Comparison of ENCODE assay signal across 1 cellular context in the genomic region with DNA sequence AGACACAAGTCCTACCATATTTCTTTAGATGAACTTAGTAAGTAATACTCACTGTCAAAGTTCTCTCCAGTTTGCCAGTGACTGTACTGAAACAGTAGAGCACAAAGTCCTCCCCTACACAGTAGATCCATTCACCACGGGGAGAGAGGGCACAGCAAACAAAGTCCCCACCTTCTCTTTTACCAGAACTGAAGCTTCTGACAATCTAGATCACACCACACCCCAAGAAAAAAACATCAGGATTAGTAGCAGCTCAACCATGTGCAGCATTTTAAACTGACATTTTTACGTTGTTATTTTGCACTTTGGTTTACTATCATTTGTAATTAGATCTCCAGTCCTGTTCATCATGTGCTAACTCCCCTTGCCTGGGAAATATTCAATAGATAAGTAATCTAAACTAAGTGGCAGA.
TF ChIP-seq lines count a peak whose summit lies in the region.

No MANE protein-coding gene starts in this region.

TF ChIP-seq in HepG2, 621 proteins besides CTCF, POLR2A, EP300 and RAD21 (continued from another document and continues in another):
- TF ChIP-seq ZNF232 (CRISPR knock-in tag; IDR thresholded peaks at IDR 0.05; ENCODE audit: borderline replicate concordance) (no peak), HCFC1 (IDR thresholded peaks at IDR 0.05; ENCODE audit: low read depth, low read length) (no peak), HDAC6 (IDR thresholded peaks at IDR 0.05; ENCODE audit: low read depth, low read length) (no peak), ZNF263 (CRISPR knock-in tag; IDR thresholded peaks at IDR 0.05) (no peak), ATF1 (CRISPR knock-in tag; IDR thresholded peaks at IDR 0.05) (no peak), FOXA3 (CRISPR knock-in tag; IDR thresholded peaks at IDR 0.05) (peak; percentile 68), HNF4A (CRISPR knock-in tag; IDR thresholded peaks at IDR 0.05) (peak; percentile 92), MATR3 (CRISPR knock-in tag; IDR thresholded peaks at IDR 0.05) (no peak), SETDB1 (CRISPR knock-in tag; IDR thresholded peaks at IDR 0.05; ENCODE audit: borderline replicate concordance) (no peak), GLI4 (CRISPR knock-in tag; IDR thresholded peaks at IDR 0.05; ENCODE audit: borderline replicate concordance) (no peak), TCF12 (IDR thresholded peaks at IDR 0.05) (no peak), TCF12 (CRISPR knock-in tag; IDR thresholded peaks at IDR 0.05) (no peak), RXRB (CRISPR knock-in tag; IDR thresholded peaks at IDR 0.05; ENCODE audit: borderline replicate concordance) (peak; percentile 58; the same call in 1 of the 2 replicates), RELA (CRISPR knock-in tag; IDR thresholded peaks at IDR 0.05) (no peak), XRCC5 (optimal IDR thresholded peaks at IDR 0.05; ENCODE audit: low read length) (no peak), ZNF556 (CRISPR knock-in tag; IDR thresholded peaks at IDR 0.05; ENCODE audit: borderline replicate concordance) (no peak), SNAI1 (CRISPR knock-in tag; IDR thresholded peaks at IDR 0.05; ENCODE audit: borderline replicate concordance) (no peak), NR2C2 (CRISPR knock-in tag; IDR thresholded peaks at IDR 0.05; ENCODE audit: borderline replicate concordance) (no peak), ZNF10 (CRISPR knock-in tag; IDR thresholded peaks at IDR 0.05; ENCODE audit: borderline replicate concordance, low read depth) (no peak), ZNF841 (CRISPR knock-in tag; IDR thresholded peaks at IDR 0.05; ENCODE audit: borderline replicate concordance) (no peak), FOXK1 (CRISPR knock-in tag; IDR thresholded peaks at IDR 0.05; ENCODE audit: borderline replicate concordance, low read depth) (no peak), ZNF33B (CRISPR knock-in tag; IDR thresholded peaks at IDR 0.05) (no peak), SIN3A (IDR thresholded peaks at IDR 0.05; ENCODE audit: borderline replicate concordance, low read depth, low read length) (no peak), JUNB (CRISPR knock-in tag; IDR thresholded peaks at IDR 0.05; ENCODE audit: borderline replicate concordance) (no peak), ZNF720 (CRISPR knock-in tag; IDR thresholded peaks at IDR 0.05) (no peak), SAP130 (CRISPR knock-in tag; IDR thresholded peaks at IDR 0.05; ENCODE audit: low read depth) (peak; percentile 90), ZNF839 (CRISPR knock-in tag; IDR thresholded peaks at IDR 0.05; ENCODE audit: borderline replicate concordance) (no peak), TOPORS (CRISPR knock-in tag; IDR thresholded peaks at IDR 0.05) (no peak), STAT5B (CRISPR knock-in tag; IDR thresholded peaks at IDR 0.05) (no peak), LCORL (IDR thresholded peaks at IDR 0.05) (no peak), LCORL (CRISPR knock-in tag; IDR thresholded peaks at IDR 0.05) (no peak), ZNF292 (CRISPR knock-in tag; IDR thresholded peaks at IDR 0.05; ENCODE audit: borderline replicate concordance, low read depth) (0 out of 2 replicates have a peak, but pooled peaks have one; percentile 31), ZFYVE20 (CRISPR knock-in tag; IDR thresholded peaks at IDR 0.05; ENCODE audit: borderline replicate concordance, low read depth) (no peak), KAT8 (CRISPR knock-in tag; IDR thresholded peaks at IDR 0.05) (peak; percentile 35; the same call in 1 of the 2 replicates), ZNF121 (CRISPR knock-in tag; IDR thresholded peaks at IDR 0.05) (no peak), KDM3A (CRISPR knock-in tag; IDR thresholded peaks at IDR 0.05; ENCODE audit: low read depth) (no peak), TOE1 (CRISPR knock-in tag; IDR thresholded peaks at IDR 0.05) (0 out of 2 replicates have a peak, but pooled peaks have one; percentile 28), GATAD2A (CRISPR knock-in tag; IDR thresholded peaks at IDR 0.05) (peak; percentile 82), DNMT1 (CRISPR knock-in tag; IDR thresholded peaks at IDR 0.05) (no peak), MED1 (CRISPR knock-in tag; IDR thresholded peaks at IDR 0.05) (peak; percentile 62), RBAK (CRISPR knock-in tag; IDR thresholded peaks at IDR 0.05) (no peak), ZNF230 (CRISPR knock-in tag; IDR thresholded peaks at IDR 0.05) (no peak), NFE2L2 (IDR thresholded peaks at IDR 0.05; ENCODE audit: low read length) (no peak), ZNF678 (CRISPR knock-in tag; IDR thresholded peaks at IDR 0.05) (no peak), SIX1 (CRISPR knock-in tag; IDR thresholded peaks at IDR 0.05; ENCODE audit: borderline replicate concordance) (peak; percentile 33; the same call in 1 of the 2 replicates), ATM (IDR thresholded peaks at IDR 0.05; ENCODE audit: borderline replicate concordance) (no peak), NBN (conservative IDR thresholded peaks at IDR 0.05) (no peak), MZF1 (CRISPR knock-in tag; IDR thresholded peaks at IDR 0.05; ENCODE audit: borderline replicate concordance) (no peak)
- TF ChIP-seq, protein P1, sequence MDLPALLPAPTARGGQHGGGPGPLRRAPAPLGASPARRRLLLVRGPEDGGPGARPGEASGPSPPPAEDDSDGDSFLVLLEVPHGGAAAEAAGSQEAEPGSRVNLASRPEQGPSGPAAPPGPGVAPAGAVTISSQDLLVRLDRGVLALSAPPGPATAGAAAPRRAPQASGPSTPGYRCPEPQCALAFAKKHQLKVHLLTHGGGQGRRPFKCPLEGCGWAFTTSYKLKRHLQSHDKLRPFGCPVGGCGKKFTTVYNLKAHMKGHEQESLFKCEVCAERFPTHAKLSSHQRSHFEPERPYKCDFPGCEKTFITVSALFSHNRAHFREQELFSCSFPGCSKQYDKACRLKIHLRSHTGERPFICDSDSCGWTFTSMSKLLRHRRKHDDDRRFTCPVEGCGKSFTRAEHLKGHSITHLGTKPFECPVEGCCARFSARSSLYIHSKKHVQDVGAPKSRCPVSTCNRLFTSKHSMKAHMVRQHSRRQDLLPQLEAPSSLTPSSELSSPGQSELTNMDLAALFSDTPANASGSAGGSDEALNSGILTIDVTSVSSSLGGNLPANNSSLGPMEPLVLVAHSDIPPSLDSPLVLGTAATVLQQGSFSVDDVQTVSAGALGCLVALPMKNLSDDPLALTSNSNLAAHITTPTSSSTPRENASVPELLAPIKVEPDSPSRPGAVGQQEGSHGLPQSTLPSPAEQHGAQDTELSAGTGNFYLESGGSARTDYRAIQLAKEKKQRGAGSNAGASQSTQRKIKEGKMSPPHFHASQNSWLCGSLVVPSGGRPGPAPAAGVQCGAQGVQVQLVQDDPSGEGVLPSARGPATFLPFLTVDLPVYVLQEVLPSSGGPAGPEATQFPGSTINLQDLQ (CRISPR knock-in tag; IDR thresholded peaks at IDR 0.05): no peak
- TF ChIP-seq, protein P2, sequence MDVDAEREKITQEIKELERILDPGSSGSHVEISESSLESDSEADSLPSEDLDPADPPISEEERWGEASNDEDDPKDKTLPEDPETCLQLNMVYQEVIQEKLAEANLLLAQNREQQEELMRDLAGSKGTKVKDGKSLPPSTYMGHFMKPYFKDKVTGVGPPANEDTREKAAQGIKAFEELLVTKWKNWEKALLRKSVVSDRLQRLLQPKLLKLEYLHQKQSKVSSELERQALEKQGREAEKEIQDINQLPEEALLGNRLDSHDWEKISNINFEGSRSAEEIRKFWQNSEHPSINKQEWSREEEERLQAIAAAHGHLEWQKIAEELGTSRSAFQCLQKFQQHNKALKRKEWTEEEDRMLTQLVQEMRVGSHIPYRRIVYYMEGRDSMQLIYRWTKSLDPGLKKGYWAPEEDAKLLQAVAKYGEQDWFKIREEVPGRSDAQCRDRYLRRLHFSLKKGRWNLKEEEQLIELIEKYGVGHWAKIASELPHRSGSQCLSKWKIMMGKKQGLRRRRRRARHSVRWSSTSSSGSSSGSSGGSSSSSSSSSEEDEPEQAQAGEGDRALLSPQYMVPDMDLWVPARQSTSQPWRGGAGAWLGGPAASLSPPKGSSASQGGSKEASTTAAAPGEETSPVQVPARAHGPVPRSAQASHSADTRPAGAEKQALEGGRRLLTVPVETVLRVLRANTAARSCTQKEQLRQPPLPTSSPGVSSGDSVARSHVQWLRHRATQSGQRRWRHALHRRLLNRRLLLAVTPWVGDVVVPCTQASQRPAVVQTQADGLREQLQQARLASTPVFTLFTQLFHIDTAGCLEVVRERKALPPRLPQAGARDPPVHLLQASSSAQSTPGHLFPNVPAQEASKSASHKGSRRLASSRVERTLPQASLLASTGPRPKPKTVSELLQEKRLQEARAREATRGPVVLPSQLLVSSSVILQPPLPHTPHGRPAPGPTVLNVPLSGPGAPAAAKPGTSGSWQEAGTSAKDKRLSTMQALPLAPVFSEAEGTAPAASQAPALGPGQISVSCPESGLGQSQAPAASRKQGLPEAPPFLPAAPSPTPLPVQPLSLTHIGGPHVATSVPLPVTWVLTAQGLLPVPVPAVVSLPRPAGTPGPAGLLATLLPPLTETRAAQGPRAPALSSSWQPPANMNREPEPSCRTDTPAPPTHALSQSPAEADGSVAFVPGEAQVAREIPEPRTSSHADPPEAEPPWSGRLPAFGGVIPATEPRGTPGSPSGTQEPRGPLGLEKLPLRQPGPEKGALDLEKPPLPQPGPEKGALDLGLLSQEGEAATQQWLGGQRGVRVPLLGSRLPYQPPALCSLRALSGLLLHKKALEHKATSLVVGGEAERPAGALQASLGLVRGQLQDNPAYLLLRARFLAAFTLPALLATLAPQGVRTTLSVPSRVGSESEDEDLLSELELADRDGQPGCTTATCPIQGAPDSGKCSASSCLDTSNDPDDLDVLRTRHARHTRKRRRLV (CRISPR knock-in tag; IDR thresholded peaks at IDR 0.05): no peak
- TF ChIP-seq, protein P3, sequence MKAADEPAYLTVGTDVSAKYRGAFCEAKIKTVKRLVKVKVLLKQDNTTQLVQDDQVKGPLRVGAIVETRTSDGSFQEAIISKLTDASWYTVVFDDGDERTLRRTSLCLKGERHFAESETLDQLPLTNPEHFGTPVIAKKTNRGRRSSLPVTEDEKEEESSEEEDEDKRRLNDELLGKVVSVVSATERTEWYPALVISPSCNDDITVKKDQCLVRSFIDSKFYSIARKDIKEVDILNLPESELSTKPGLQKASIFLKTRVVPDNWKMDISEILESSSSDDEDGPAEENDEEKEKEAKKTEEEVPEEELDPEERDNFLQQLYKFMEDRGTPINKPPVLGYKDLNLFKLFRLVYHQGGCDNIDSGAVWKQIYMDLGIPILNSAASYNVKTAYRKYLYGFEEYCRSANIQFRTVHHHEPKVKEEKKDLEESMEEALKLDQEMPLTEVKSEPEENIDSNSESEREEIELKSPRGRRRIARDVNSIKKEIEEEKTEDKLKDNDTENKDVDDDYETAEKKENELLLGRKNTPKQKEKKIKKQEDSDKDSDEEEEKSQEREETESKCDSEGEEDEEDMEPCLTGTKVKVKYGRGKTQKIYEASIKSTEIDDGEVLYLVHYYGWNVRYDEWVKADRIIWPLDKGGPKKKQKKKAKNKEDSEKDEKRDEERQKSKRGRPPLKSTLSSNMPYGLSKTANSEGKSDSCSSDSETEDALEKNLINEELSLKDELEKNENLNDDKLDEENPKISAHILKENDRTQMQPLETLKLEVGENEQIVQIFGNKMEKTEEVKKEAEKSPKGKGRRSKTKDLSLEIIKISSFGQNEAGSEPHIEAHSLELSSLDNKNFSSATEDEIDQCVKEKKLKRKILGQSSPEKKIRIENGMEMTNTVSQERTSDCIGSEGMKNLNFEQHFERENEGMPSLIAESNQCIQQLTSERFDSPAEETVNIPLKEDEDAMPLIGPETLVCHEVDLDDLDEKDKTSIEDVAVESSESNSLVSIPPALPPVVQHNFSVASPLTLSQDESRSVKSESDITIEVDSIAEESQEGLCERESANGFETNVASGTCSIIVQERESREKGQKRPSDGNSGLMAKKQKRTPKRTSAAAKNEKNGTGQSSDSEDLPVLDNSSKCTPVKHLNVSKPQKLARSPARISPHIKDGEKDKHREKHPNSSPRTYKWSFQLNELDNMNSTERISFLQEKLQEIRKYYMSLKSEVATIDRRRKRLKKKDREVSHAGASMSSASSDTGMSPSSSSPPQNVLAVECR (CRISPR knock-in tag; IDR thresholded peaks at IDR 0.05; ENCODE audit: borderline replicate concordance): peak; percentile 37; the same call in 1 of the 2 replicates
- TF ChIP-seq, protein P4, sequence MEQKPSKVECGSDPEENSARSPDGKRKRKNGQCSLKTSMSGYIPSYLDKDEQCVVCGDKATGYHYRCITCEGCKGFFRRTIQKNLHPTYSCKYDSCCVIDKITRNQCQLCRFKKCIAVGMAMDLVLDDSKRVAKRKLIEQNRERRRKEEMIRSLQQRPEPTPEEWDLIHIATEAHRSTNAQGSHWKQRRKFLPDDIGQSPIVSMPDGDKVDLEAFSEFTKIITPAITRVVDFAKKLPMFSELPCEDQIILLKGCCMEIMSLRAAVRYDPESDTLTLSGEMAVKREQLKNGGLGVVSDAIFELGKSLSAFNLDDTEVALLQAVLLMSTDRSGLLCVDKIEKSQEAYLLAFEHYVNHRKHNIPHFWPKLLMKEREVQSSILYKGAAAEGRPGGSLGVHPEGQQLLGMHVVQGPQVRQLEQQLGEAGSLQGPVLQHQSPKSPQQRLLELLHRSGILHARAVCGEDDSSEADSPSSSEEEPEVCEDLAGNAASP (CRISPR knock-in tag; IDR thresholded peaks at IDR 0.05; ENCODE audit: borderline replicate concordance): no peak
- TF ChIP-seq, protein P5, sequence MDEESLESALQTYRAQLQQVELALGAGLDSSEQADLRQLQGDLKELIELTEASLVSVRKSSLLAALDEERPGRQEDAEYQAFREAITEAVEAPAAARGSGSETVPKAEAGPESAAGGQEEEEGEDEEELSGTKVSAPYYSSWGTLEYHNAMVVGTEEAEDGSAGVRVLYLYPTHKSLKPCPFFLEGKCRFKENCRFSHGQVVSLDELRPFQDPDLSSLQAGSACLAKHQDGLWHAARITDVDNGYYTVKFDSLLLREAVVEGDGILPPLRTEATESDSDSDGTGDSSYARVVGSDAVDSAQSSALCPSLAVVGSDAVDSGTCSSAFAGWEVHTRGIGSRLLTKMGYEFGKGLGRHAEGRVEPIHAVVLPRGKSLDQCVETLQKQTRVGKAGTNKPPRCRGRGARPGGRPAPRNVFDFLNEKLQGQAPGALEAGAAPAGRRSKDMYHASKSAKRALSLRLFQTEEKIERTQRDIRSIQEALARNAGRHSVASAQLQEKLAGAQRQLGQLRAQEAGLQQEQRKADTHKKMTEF (CRISPR knock-in tag; IDR thresholded peaks at IDR 0.05): peak; percentile 86
- TF ChIP-seq, protein P6, sequence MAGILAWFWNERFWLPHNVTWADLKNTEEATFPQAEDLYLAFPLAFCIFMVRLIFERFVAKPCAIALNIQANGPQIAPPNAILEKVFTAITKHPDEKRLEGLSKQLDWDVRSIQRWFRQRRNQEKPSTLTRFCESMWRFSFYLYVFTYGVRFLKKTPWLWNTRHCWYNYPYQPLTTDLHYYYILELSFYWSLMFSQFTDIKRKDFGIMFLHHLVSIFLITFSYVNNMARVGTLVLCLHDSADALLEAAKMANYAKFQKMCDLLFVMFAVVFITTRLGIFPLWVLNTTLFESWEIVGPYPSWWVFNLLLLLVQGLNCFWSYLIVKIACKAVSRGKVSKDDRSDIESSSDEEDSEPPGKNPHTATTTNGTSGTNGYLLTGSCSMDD (CRISPR knock-in tag; IDR thresholded peaks at IDR 0.05): no peak
- TF ChIP-seq, protein P7, sequence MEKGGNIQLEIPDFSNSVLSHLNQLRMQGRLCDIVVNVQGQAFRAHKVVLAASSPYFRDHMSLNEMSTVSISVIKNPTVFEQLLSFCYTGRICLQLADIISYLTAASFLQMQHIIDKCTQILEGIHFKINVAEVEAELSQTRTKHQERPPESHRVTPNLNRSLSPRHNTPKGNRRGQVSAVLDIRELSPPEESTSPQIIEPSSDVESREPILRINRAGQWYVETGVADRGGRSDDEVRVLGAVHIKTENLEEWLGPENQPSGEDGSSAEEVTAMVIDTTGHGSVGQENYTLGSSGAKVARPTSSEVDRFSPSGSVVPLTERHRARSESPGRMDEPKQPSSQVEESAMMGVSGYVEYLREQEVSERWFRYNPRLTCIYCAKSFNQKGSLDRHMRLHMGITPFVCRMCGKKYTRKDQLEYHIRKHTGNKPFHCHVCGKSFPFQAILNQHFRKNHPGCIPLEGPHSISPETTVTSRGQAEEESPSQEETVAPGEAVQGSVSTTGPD (CRISPR knock-in tag; IDR thresholded peaks at IDR 0.05): peak; percentile 87; the same call in 1 of the 2 replicates
